8 cellular contexts compared by ENCODE assay signal in genomic region chr1:205227584-205228006, GRCh38. TPM values are rescaled to one million over a fixed set of nuclear protein-coding genes. Genes with fewer than 3 reads are reported as not detected.
DNase-seq lines count a peak whose midpoint lies in the region; ATAC-seq, FAIRE-seq and TF ChIP-seq lines count a peak whose summit lies in the region.

Gene TMCC2 (plus strand): TSS chr1:205227946. CDS start chr1:205228565, 619 bp downstream.

- FAIRE-seq in keratinocyte (lab: Jason Lieb, UNC): no peak

- peak within 1 kb of the TSS; percentile 89 for H3K4me3 Mint-ChIP-seq in activated CD4-positive, alpha-beta T cell treated with anti-CD3 and anti-CD28 coated beads for 36 hours

- intact Hi-C loops in activated CD4-positive, alpha-beta T cell treated with anti-CD3 and anti-CD28 coated beads for 36 hours (cut with DNase I, micrococcal nuclease): loop anchor here (1.0 to 5.0 kb wide), 7 partner anchors 12 to 405 kb away; partner anchors contain the start of genes DSTYK (in 2 of the 2), ELK4 (in 1 of the 2) and NUAK2 (in 1 of the 2)

- no peaks in the 10 kb centered on the region for H3K9me3 Mint-ChIP-seq in activated CD4-positive, alpha-beta T cell treated with anti-CD3 and anti-CD28 coated beads for 36 hours (ENCODE audit: low read depth)

- no peak for TF ChIP-seq CTCF in GM10248 (IDR thresholded peaks at IDR 0.05; ENCODE audit: control extremely low read depth, extremely low read depth, low read depth, missing control alignments)
- TF ChIP-seq CTCF in keratinocyte (optimal IDR thresholded peaks at IDR 0.05 in 1 of 3, IDR thresholded peaks at IDR 0.05 in 1 of 3, conservative IDR thresholded peaks at IDR 0.05 in 1 of 3; ENCODE audit: extremely low read depth in 1 of 3, insufficient read depth in 2 of 3, low read length in 3 of 3): no peak

- H3K79me2 ChIP-seq in keratinocyte (ENCODE audit: control insufficient read depth, insufficient read depth, low read length): no peaks in the 10 kb centered on the region

- POLR2A ChIA-PET in GM10248 (lab: Yijun Ruan, JAX): interaction anchor here (0.5 kb wide), 1 partner anchor 58 kb away, joined by 7 read pairs; no protein-coding TSS in a partner anchor
- POLR2A ChIA-PET in activated CD4-positive, alpha-beta T cell treated with anti-CD3 and anti-CD28 coated beads for 36 hours (lab: Charles Lee): interaction anchor here (0.9 to 2.7 kb wide), 2 partner anchors 16 to 28 kb away, joined by 3 to 11 read pairs; partner anchors contain the start of gene DSTYK

- peak; percentile 84 for ATAC-seq in HG03280 (IDR thresholded peaks at IDR 0.05; ENCODE audit: unreplicated experiment)
- ATAC-seq in activated CD4-positive, alpha-beta T cell treated with anti-CD3 and anti-CD28 coated beads for 36 hours: peak; percentile 81

- DNase-seq in GM10248 (ENCODE audit: extremely low spot score) (peak; percentile 94), NCI-H510A (lab: John Stamatoyannopoulos, UW) (peak; percentile 81), cerebellar nuclear complex (lab: John Stamatoyannopoulos, UW) (peak; percentile 81 to 93), keratinocyte (ENCODE audit: low read depth, low spot score) (no peak), cortex of kidney (lab: John Stamatoyannopoulos, UW) (no peak)
- peak; percentile 92 for DNase-seq in activated CD4-positive, alpha-beta T cell treated with anti-CD3 and anti-CD28 coated beads for 36 hours
- peak; percentile 65 to 84 for DNase-seq in stimulated activated CD4-positive, alpha-beta T cell treated with anti-CD3 and anti-CD28 coated beads, Interleukin-12 subunit alpha, Interleukin-12 subunit beta, amount 100 ng/mL, for 24 hours (ENCODE audit: low read depth in 2 of 2)

- dilution Hi-C loops in keratinocyte (cut with MboI; ENCODE audit: extremely low pct_ligation_motif_present, low sequenced_read_pairs): no loop called here

- no peaks in the 10 kb centered on the region for H3K9me3 ChIP-seq in keratinocyte (ENCODE audit: control insufficient read depth, low read depth, low read length)

- no peaks in the 10 kb centered on the region for H4K20me1 ChIP-seq in keratinocyte (ENCODE audit: control insufficient read depth, extremely low read depth, insufficient read depth, low read length)

- H3K9ac ChIP-seq in keratinocyte (ENCODE audit: control insufficient read depth, extremely low read depth, insufficient read depth, low read length): peak within 1 kb of the TSS; percentile 64

- CTCF ChIA-PET in GM10248 (lab: Yijun Ruan, JAX): interaction anchor here (0.9 to 25.0 kb wide), 10 partner anchors 8 to 258 kb away, joined by 3 to 743 read pairs (median 8); no protein-coding TSS in a partner anchor
- CTCF ChIA-PET in activated CD4-positive, alpha-beta T cell treated with anti-CD3 and anti-CD28 coated beads for 36 hours (lab: Charles Lee): interaction anchor here (0.6 to 4.8 kb wide), 14 partner anchors 8 to 203 kb away, joined by 3 to 205 read pairs (median 11); no protein-coding TSS in a partner anchor

- peak within 1 kb of the TSS; percentile 95 for H3K27ac Mint-ChIP-seq in activated CD4-positive, alpha-beta T cell treated with anti-CD3 and anti-CD28 coated beads for 36 hours

- peak within 1 kb of the TSS; percentile 80 for H2AFZ ChIP-seq in keratinocyte (ENCODE audit: control insufficient read depth, low read length)

- H3K27ac ChIP-seq in keratinocyte (ENCODE audit: control insufficient read depth, insufficient read depth, low read length): peak within 1 kb of the TSS; percentile 76

- no peaks in the 10 kb centered on the region for H3K27me3 ChIP-seq in keratinocyte (ENCODE audit: control insufficient read depth, extremely low read depth, insufficient read depth, low read length)

- no peaks in the 10 kb centered on the region for H3K36me3 ChIP-seq in keratinocyte (ENCODE audit: control insufficient read depth in 2 of 2, extremely low read depth in 1 of 2, insufficient read depth in 2 of 2, low read length in 2 of 2)

- peaks cover 14% of the 10 kb centered on the region for H3K27me3 Mint-ChIP-seq in activated CD4-positive, alpha-beta T cell treated with anti-CD3 and anti-CD28 coated beads for 36 hours

- no peaks in the 10 kb centered on the region for H3K9me1 ChIP-seq in keratinocyte (ENCODE audit: control insufficient read depth, extremely low read depth, insufficient read depth, low read length)

- H3K4me1 ChIP-seq in keratinocyte (ENCODE audit: control insufficient read depth, extremely low read depth, insufficient read depth, low read length): peaks cover 35% of the 10 kb centered on the region

- peaks cover 2% of the 10 kb centered on the region for H3K36me3 Mint-ChIP-seq in activated CD4-positive, alpha-beta T cell treated with anti-CD3 and anti-CD28 coated beads for 36 hours (ENCODE audit: low read depth)

- H3K4me3 ChIP-seq in keratinocyte (ENCODE audit: control insufficient read depth in 2 of 3, extremely low read depth in 1 of 3, insufficient read depth in 2 of 3, low read depth in 1 of 3, low read length in 3 of 3): peak within 1 kb of the TSS; percentile 51 to 78 (median 75)

- peaks cover 38% of the 10 kb centered on the region for H3K4me1 Mint-ChIP-seq in activated CD4-positive, alpha-beta T cell treated with anti-CD3 and anti-CD28 coated beads for 36 hours

- H3K4me2 ChIP-seq in keratinocyte (ENCODE audit: control insufficient read depth, extremely low read depth, insufficient read depth, low read depth, low read length): peak within 1 kb of the TSS; percentile 96

RNA-seq across cellular contexts. Expression of gene TMCC2, which starts in this region (rescaled TPM):
- total RNA-seq in activated CD4-positive, alpha-beta T cell treated with anti-CD3 and anti-CD28 coated beads for 36 hours: 10 to 100 TPM; 10.5 to 11.0 TPM
- 0.60 to 1.8 TPM (median 0.83 TPM) in 3 replicates for polyA plus RNA-seq in keratinocyte
- polyA plus RNA-seq in keratinocyte (2011; ENCODE audit: low read depth): 0.27 TPM
- 0.69 and 1.4 TPM in 2 replicates for polyA plus RNA-seq in keratinocyte (2011; cell fraction: cytosol; rRNA removed)
- 1.3 and 1.7 TPM in 2 replicates for polyA plus RNA-seq in keratinocyte (2011; cell fraction: nucleus; rRNA removed)
- polyA plus RNA-seq in keratinocyte (2012; ENCODE audit: low replicate concordance): 0.17 and 0.79 TPM in 2 replicates
- 1.2 to 2.4 TPM (median 2.4 TPM) in 3 replicates for polyA minus RNA-seq in keratinocyte
- polyA minus RNA-seq in keratinocyte (2011; cell fraction: cytosol; rRNA and poly(A)+ RNA removed): 3.1 TPM
- polyA minus RNA-seq in keratinocyte (2011; cell fraction: nucleus; rRNA and poly(A)+ RNA removed): 0.95 and 1.6 TPM in 2 replicates

Comparison
In these comparisons a context has a peak if more than half of its experiments do, and no peak if none do; other contexts are left out.
1. DNase-seq: peak in GM10248 (single experiment), NCI-H510A (single experiment), activated CD4-positive, alpha-beta T cell treated with anti-CD3 and anti-CD28 coated beads for 36 hours (single experiment), cerebellar nuclear complex (2 of 2) and stimulated activated CD4-positive, alpha-beta T cell treated with anti-CD3 and anti-CD28 coated beads, Interleukin-12 subunit alpha, Interleukin-12 subunit beta, amount 100 ng/mL, for 24 hours (2 of 2); none in keratinocyte (single experiment) and cortex of kidney (single experiment).